15 cellular contexts compared by ENCODE assay signal in genomic region chr11:61347916-61348461, GRCh38. TPM values are rescaled to one million over a fixed set of nuclear protein-coding genes. Genes with fewer than 3 reads are reported as not detected.
DNase-seq lines count a peak whose midpoint lies in the region; ATAC-seq and TF ChIP-seq lines count a peak whose summit lies in the region.
"Had no signal": no experiment of that assay in that cellular context is flagged by ENCODE, and none has a peak within 500 bp of the region (broad histone marks: within the 10 kb centered on the region; RNA-seq: fewer than 3 reads in every experiment).

No MANE protein-coding gene starts in this region.

- H3K4me3 ChIP-seq in ACC112 (ENCODE audit: low read depth, low read length) (no peak overlapping the region), OCI-LY1 (ENCODE audit: low read depth, low read length, poor library complexity, severe bottlenecking) (no peak overlapping the region)

- H4K20me1 ChIP-seq in OCI-LY1 (ENCODE audit: insufficient read depth, low read length), result no peaks in the 10 kb centered on the region

- no peaks in the 10 kb centered on the region for H3K9me2 ChIP-seq in OCI-LY1 (ENCODE audit: low read depth, low read length)

- no peaks in the 10 kb centered on the region for H3K27me3 ChIP-seq in ACC112 (ENCODE audit: insufficient read depth, low read length)
- H3K27me3 ChIP-seq in OCI-LY1 (ENCODE audit: insufficient read depth, low read length), result no peaks in the 10 kb centered on the region
- H3K27me3 ChIP-seq: neutrophil had no signal

- H3K27ac ChIP-seq in ACC112 (ENCODE audit: low read depth, low read length), result peak overlapping the region; percentile 69; the same call in 1 of the 2 replicates
- peak overlapping the region; percentile 19 for H3K27ac ChIP-seq in OCI-LY1 (ENCODE audit: low read depth, low read length, poor library complexity, severe bottlenecking)
- H3K27ac ChIP-seq: neutrophil had no signal

- H3K79me2 ChIP-seq in ACC112 (ENCODE audit: control insufficient read depth, insufficient read depth, low read length, unreplicated experiment) (no peaks in the 10 kb centered on the region), OCI-LY1 (ENCODE audit: insufficient read depth, low read length) (no peaks in the 10 kb centered on the region)

- DNase-seq in dermis microvascular lymphatic vessel endothelial cell (ENCODE audit: low read depth in 2 of 2), result peak; percentile 87 to 98
- DNase-seq in lung microvascular endothelial cell (ENCODE audit: low read depth in 2 of 2), result peak; percentile 83 to 99
- no peak for DNase-seq in activated naive CD4-positive, alpha-beta T cell treated with Interleukin-2 at 50 U/mL for 16 hours
- no peak for DNase-seq in NCI-H2171 (lab: John Stamatoyannopoulos, UW)
- DNase-seq: activated CD4-positive, alpha-beta T cell treated with anti-CD3 and anti-CD28 coated beads, Interleukin-2, amount 50 U/mL, for 1 hour; central memory CD4-positive, alpha-beta T cell; DMS53; H9; kidney glomerular epithelial cell; NCI-H1436 treated with DMSO at 0.1 percent for 48 hours had no signal

- ATAC-seq in HG02610 (IDR thresholded peaks at IDR 0.05; ENCODE audit: unreplicated experiment), result no peak
- ATAC-seq in HG03520 (IDR thresholded peaks at IDR 0.05; ENCODE audit: unreplicated experiment), result no peak

- H3K36me3 ChIP-seq in ACC112 (ENCODE audit: insufficient read depth, low read length) (no peaks in the 10 kb centered on the region), OCI-LY1 (ENCODE audit: insufficient read depth, low read length) (peaks cover 91% of the 10 kb centered on the region)

- no peak overlapping the region for H3K9ac ChIP-seq in OCI-LY1 (ENCODE audit: low read length)

- H3K4me1 ChIP-seq in ACC112 (ENCODE audit: control insufficient read depth, insufficient read depth, low read length, unreplicated experiment) (peaks cover 12% of the 10 kb centered on the region), OCI-LY1 (ENCODE audit: insufficient read depth, low read length, severe bottlenecking) (no peaks in the 10 kb centered on the region)

- H3K9me3 ChIP-seq in OCI-LY1 (ENCODE audit: low read length), result no peaks in the 10 kb centered on the region
- H3K9me3 ChIP-seq: neutrophil had no signal

- H3K4me2 ChIP-seq in OCI-LY1 (ENCODE audit: low read length), result no peak overlapping the region

- no peak for TF ChIP-seq CTCF in OCI-LY1 (IDR thresholded peaks at IDR 0.05; ENCODE audit: low read length)

- no peaks in the 10 kb centered on the region; the same call in 1 of the 2 replicates for H3F3A ChIP-seq in OCI-LY1 (ENCODE audit: insufficient read depth, low read length)

- H2AFZ ChIP-seq in ACC112 (ENCODE audit: low read length, unreplicated experiment), result no peak overlapping the region
- H2AFZ ChIP-seq in OCI-LY1 (ENCODE audit: low read length), result no peak overlapping the region

RNA-seq across cellular contexts. Expression of gene CYB561A3, which starts 13.7 kb away (rescaled TPM):
- total RNA-seq in dermis microvascular lymphatic vessel endothelial cell, result 32.5 and 55.4 TPM in 2 replicates
- 38.1 and 76.4 TPM in 2 replicates for total RNA-seq in lung microvascular endothelial cell

RNA-seq across cellular contexts. Expression of gene TMEM138, which starts 14.2 kb away (rescaled TPM):
- total RNA-seq in dermis microvascular lymphatic vessel endothelial cell (10.4 and 14.9 TPM in 2 replicates), lung microvascular endothelial cell (8.5 and 16.5 TPM in 2 replicates)

RNA-seq across cellular contexts. Expression of gene TKFC, which starts 15.0 kb away (rescaled TPM):
- total RNA-seq in dermis microvascular lymphatic vessel endothelial cell (13.2 and 18.0 TPM in 2 replicates), lung microvascular endothelial cell (10.0 and 14.5 TPM in 2 replicates)

RNA-seq across cellular contexts. Expression of gene DDB1, which starts 15.1 kb away (rescaled TPM):
- total RNA-seq in dermis microvascular lymphatic vessel endothelial cell (310 and 356 TPM in 2 replicates), lung microvascular endothelial cell (234 and 238 TPM in 2 replicates)

RNA-seq across cellular contexts. Expression of gene TMEM216, which starts 44.4 kb away (rescaled TPM):
- total RNA-seq in dermis microvascular lymphatic vessel endothelial cell (6.2 and 12.4 TPM in 2 replicates), lung microvascular endothelial cell (7.6 and 11.9 TPM in 2 replicates)

Comparison
In these comparisons a context has a peak if more than half of its experiments do, and no peak if none do; other contexts are left out.
1. DNase-seq: peak in dermis microvascular lymphatic vessel endothelial cell (2 of 2) and lung microvascular endothelial cell (2 of 2); none in activated naive CD4-positive, alpha-beta T cell treated with Interleukin-2 at 50 U/mL for 16 hours (single experiment) and NCI-H2171 (single experiment).